1 cellular context compared by ENCODE assay signal in the genomic region with DNA sequence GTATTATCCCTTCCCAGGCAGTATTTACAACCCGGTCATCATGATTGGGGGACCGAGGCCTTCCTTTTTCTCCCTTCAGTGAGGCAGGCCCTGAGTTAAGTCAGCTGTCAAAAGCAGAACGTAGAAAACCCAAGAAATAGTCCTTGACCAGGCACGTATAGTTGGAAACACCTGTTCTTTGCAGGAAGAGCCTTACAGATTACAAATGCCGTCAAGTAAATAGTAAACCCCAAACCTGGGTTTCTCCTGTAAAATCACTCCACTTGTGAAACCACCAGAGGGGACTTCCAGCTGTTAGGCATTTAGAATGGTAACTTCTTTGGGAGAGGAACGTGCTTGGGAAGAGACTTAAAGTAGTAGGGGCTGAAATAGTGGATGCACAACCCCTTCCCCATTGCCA.
TF ChIP-seq lines count a peak whose summit lies in the region.

No MANE protein-coding gene starts in this region.

TF ChIP-seq in HepG2, 621 proteins besides CTCF, POLR2A, EP300 and RAD21:
- TF ChIP-seq KAT8 (CRISPR knock-in tag; IDR thresholded peaks at IDR 0.05), result no peak
